ENCODE assay signal across 12 cellular contexts in genomic region chr12:124527861-124528561, GRCh38. TPM values are rescaled to one million over a fixed set of nuclear protein-coding genes. Genes with fewer than 3 reads are reported as not detected.
DNase-seq lines count a peak whose midpoint lies in the region; ATAC-seq and TF ChIP-seq lines count a peak whose summit lies in the region.
"Had no signal": no experiment of that assay in that cellular context is flagged by ENCODE, and none has a peak within 500 bp of the region (broad histone marks: within the 10 kb centered on the region; RNA-seq: fewer than 3 reads in every experiment).

No MANE protein-coding gene starts in this region.

- BruUV-seq in PC-3 (replicated peaks; lab: Mats Ljungman, UMichigan) = no TSS peak

- peaks cover 16% of the 10 kb centered on the region for H3K4me1 Mint-ChIP-seq in GM23338

- no peak overlapping the region; the same call in 1 of the 2 replicates for H3K27ac ChIP-seq in GM23338 (ENCODE audit: low read depth)
- H3K27ac ChIP-seq in PC-3 (ENCODE audit: low read length) = no peak overlapping the region
- no peak overlapping the region for H3K27ac ChIP-seq in MM.1S (ENCODE audit: low read length)

- H3K36me3 ChIP-seq in GM23338 (ENCODE audit: insufficient read depth) (no peaks in the 10 kb centered on the region), PC-3 (ENCODE audit: low read depth, low read length) (no peaks in the 10 kb centered on the region), skeletal muscle satellite cell (ENCODE audit: insufficient read depth, low read length) (no peaks in the 10 kb centered on the region), MM.1S (replicated peaks; ENCODE audit: insufficient read depth, low read length) (no peaks in the 10 kb centered on the region)

- POLR2A ChIA-PET in PC-3 (lab: Charles Lee; ENCODE audit: unreplicated experiment) = no interaction called here

- no peak overlapping the region for H3K4me3 ChIP-seq in GM23338
- no peak overlapping the region for H3K4me3 ChIP-seq in PC-3 (ENCODE audit: low read length)
- no peak overlapping the region for H3K4me3 ChIP-seq in fibroblast of villous mesenchyme (ENCODE audit: low read depth, low read length)
- H3K4me3 ChIP-seq in skeletal muscle satellite cell (ENCODE audit: low read length) = no peak overlapping the region
- no peak overlapping the region for H3K4me3 ChIP-seq in MM.1S (ENCODE audit: low read length)

- peaks cover 10% of the 10 kb centered on the region for H3K27me3 Mint-ChIP-seq in GM23338 (ENCODE audit: insufficient read depth, low read depth, poor library complexity)
- H3K27me3 Mint-ChIP-seq: naive B cell had no signal

- H3K9ac ChIP-seq in PC-3 (ENCODE audit: low read length) (no peak overlapping the region), skeletal muscle satellite cell (ENCODE audit: low read depth, low read length) (no peak overlapping the region), MM.1S (ENCODE audit: low read length) (no peak overlapping the region)

- peak; percentile 56 for DNase-seq in GM23338 (ENCODE audit: low spot score)
- no peak for DNase-seq in PC-3
- DNase-seq in fibroblast of villous mesenchyme (ENCODE audit: low read depth) = peak; percentile 70
- no peak for DNase-seq in foreskin melanocyte
- no peak for DNase-seq in MM.1S
- no peak for DNase-seq in activated naive CD4-positive, alpha-beta T cell (lab: John Stamatoyannopoulos, UW)
- DNase-seq: activated CD8-positive, alpha-beta memory T cell treated with anti-CD3 and anti-CD28 coated beads for 24 hours; hippocampal formation; naive B cell had no signal

- H3K4me2 ChIP-seq in GM23338 = no peak overlapping the region
- no peak overlapping the region for H3K4me2 ChIP-seq in PC-3 (ENCODE audit: low read length)
- peak overlapping the region; percentile 34 for H3K4me2 ChIP-seq in skeletal muscle satellite cell (ENCODE audit: low read length)
- H3K4me2 ChIP-seq in MM.1S (ENCODE audit: low read depth, low read length) = no peak overlapping the region

- H3K9me2 ChIP-seq in GM23338 (ENCODE audit: insufficient read depth) = no peaks in the 10 kb centered on the region
- no peaks in the 10 kb centered on the region for H3K9me2 ChIP-seq in PC-3 (replicated peaks; ENCODE audit: low read length)
- H3K9me2 ChIP-seq in MM.1S (replicated peaks; ENCODE audit: insufficient read depth, low read length) = no peaks in the 10 kb centered on the region

- H3K79me2 ChIP-seq in GM23338 (replicated peaks; ENCODE audit: insufficient read depth) = peaks cover 97% of the 10 kb centered on the region
- H3K79me2 ChIP-seq in PC-3 (ENCODE audit: low read length) = peaks cover 7% of the 10 kb centered on the region; the same call in 1 of the 2 replicates
- peaks cover 84% of the 10 kb centered on the region for H3K79me2 ChIP-seq in MM.1S (ENCODE audit: low read length)

- peak; percentile 55 for ATAC-seq in GM23338
- ATAC-seq in PC-3 = no peak
- ATAC-seq in GM21528 (IDR thresholded peaks at IDR 0.05; ENCODE audit: low FRiP score, unreplicated experiment) = no peak
- ATAC-seq: SK-N-SH treated with all-trans-retinoic acid at 6 μM for 48 hours had no signal

- H2AFZ ChIP-seq in GM23338 = no peak overlapping the region
- H2AFZ ChIP-seq in PC-3 (ENCODE audit: low read length) = no peak overlapping the region
- H2AFZ ChIP-seq in MM.1S (ENCODE audit: low read length) = no peak overlapping the region

- H3K4me3 Mint-ChIP-seq in GM23338 = no peak overlapping the region

- H3K9me3 Mint-ChIP-seq in GM23338 = peaks cover 6% of the 10 kb centered on the region; the same call in 2 of the 3 replicates
- H3K9me3 Mint-ChIP-seq: naive B cell had no signal

- peak in 1 of 2 experiments; percentile 38; a peak in 2 of 4 replicates for TF ChIP-seq CTCF in GM23338 (conservative IDR thresholded peaks at IDR 0.05; ENCODE audit: low read depth in 2 of 2)
- TF ChIP-seq CTCF in PC-3 (conservative IDR thresholded peaks at IDR 0.05; ENCODE audit: low read depth, low read length) = peak; percentile 13; the same call in 1 of the 2 replicates
- no peak for TF ChIP-seq CTCF in fibroblast of villous mesenchyme (IDR thresholded peaks at IDR 0.05; ENCODE audit: insufficient read depth, low read depth, low read length)
- TF ChIP-seq CTCF in MM.1S (IDR thresholded peaks at IDR 0.05; ENCODE audit: low read length) = no peak

- H3K4me1 ChIP-seq in GM23338 (ENCODE audit: insufficient read depth) (peaks cover 11% of the 10 kb centered on the region; the same call in 1 of the 2 replicates), PC-3 (ENCODE audit: insufficient read depth, low read length) (peaks cover 12% of the 10 kb centered on the region), skeletal muscle satellite cell (ENCODE audit: control insufficient read depth, insufficient read depth, low read length) (peaks cover 46% of the 10 kb centered on the region), MM.1S (ENCODE audit: low read length) (no peaks in the 10 kb centered on the region)

- no peaks in the 10 kb centered on the region for H3K27me3 ChIP-seq in GM23338 (ENCODE audit: insufficient read depth)
- H3K27me3 ChIP-seq in PC-3 (ENCODE audit: low read length) = no peaks in the 10 kb centered on the region
- no peaks in the 10 kb centered on the region for H3K27me3 ChIP-seq in skeletal muscle satellite cell (ENCODE audit: control insufficient read depth, insufficient read depth, low read length)
- no peaks in the 10 kb centered on the region for H3K27me3 ChIP-seq in MM.1S (replicated peaks; ENCODE audit: insufficient read depth, low read length)

- peaks cover 27% of the 10 kb centered on the region for H3K36me3 Mint-ChIP-seq in GM23338 (ENCODE audit: low read depth)

- H3F3A ChIP-seq in GM23338 (replicated peaks; ENCODE audit: low read depth) (0 out of 2 replicates have a peak, but pooled peaks cover 3% of the 10 kb centered on the region), PC-3 (ENCODE audit: low read length, unreplicated experiment) (no peaks in the 10 kb centered on the region), MM.1S (ENCODE audit: insufficient read depth, low read length) (no peaks in the 10 kb centered on the region)

- H4K20me1 ChIP-seq in GM23338 (replicated peaks; ENCODE audit: insufficient read depth) (peaks cover 36% of the 10 kb centered on the region), PC-3 (ENCODE audit: low read length) (no peaks in the 10 kb centered on the region), MM.1S (ENCODE audit: insufficient read depth, low read length) (no peaks in the 10 kb centered on the region)

- H3K27ac Mint-ChIP-seq in GM23338 = peak overlapping the region; percentile 65

- intact Hi-C loops in PC-3 (cut with micrococcal nuclease) = no loop called here

- no peaks in the 10 kb centered on the region for H3K9me3 ChIP-seq in PC-3 (ENCODE audit: low read length)
- H3K9me3 ChIP-seq in skeletal muscle satellite cell (replicated peaks; ENCODE audit: low read length) = no peaks in the 10 kb centered on the region
- H3K9me3 ChIP-seq in MM.1S (replicated peaks; ENCODE audit: insufficient read depth, low read length) = no peaks in the 10 kb centered on the region

- CTCF ChIA-PET in PC-3 (lab: Charles Lee) = no interaction called here

TF ChIP-seq in GM23338, 12 proteins besides CTCF, POLR2A, EP300 and RAD21 (continues in another document):
- TF ChIP-seq REST (IDR thresholded peaks at IDR 0.05; ENCODE audit: unreplicated experiment) (no peak), EZH2 (IDR thresholded peaks at IDR 0.05; ENCODE audit: low read depth, unreplicated experiment) (no peak)

RNA-seq across cellular contexts. Expression of gene NCOR2, which starts 39.4 kb away (rescaled TPM):
- total RNA-seq in GM23338 (2014; rRNA removed; shearing (Covaris generic)) = 180 and 190 TPM in 2 replicates
- 69.6 and 76.5 TPM in 2 replicates for polyA plus RNA-seq in GM23338 (2016; fragmentation: Nextera tagmentation; extraction: Ambion mirVana)
- 117 and 218 TPM in 2 replicates for total RNA-seq in PC-3 (2014; rRNA removed)
- total RNA-seq in fibroblast of villous mesenchyme = 77.3 and 86.8 TPM in 2 replicates
- 46.6 and 66.2 TPM in 2 replicates for total RNA-seq in skeletal muscle satellite cell (2012; rRNA removed)

Comparison
In these comparisons a context has a peak if more than half of its experiments do, and no peak if none do; other contexts are left out.
1. DNase-seq: peak in GM23338 (single experiment) and fibroblast of villous mesenchyme (single experiment); none in PC-3 (single experiment), foreskin melanocyte (single experiment), MM.1S (single experiment) and activated naive CD4-positive, alpha-beta T cell (0 of 4).